ENCODE assay signal across 1 cellular context in the genomic region with DNA sequence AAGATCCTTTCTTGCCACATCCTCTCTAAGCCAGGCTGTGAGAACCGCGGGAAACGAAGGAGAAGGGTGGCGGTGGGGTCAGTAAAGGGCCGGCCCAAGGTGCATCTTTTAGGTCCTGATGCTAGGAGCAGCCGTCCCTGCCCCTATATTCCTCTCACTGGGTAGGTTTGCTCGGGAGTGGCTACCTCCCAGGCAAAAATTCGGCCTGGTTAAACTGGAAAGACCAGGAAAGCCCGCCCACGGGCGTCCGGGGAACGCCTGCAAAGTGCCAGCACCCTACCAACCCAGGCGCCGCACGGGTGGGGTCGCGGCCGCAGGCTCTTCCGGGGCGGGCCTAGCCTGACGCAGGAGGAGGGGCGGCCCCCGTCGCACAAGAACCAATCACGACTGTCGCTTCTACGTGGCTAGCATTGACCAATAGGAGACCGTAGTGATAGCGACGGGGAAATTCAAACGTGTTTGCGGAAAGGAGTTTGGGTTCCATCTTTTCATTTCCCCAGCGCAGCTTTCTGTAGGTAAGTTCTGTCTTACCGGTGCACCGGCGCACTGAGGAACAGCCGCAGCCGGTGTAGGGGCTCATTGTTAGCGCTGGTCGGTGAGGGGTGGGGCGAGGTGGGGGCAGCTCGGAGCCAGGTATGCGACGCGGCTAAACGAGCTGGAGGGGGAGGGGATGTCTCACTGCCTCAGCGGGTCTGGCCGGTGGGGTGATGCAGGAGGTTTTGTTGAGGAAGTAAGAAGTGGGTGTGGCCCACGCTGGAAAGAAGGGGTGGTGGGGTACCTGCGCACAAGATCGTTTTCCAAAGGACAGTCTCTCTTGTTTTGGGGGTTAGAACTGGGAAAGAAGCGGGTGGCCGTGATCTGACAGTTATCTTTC.
TF ChIP-seq lines count a peak whose summit lies in the region.

A gene (plus strand): TSS at position 451 of the 874 bp plus-strand sequence. CDS start 1,195 bp downstream, outside the sequence.

TF ChIP-seq in HEK293, 187 proteins besides CTCF, POLR2A, EP300 and RAD21 (continued from another document and continues in another):
- TF ChIP-seq, protein P1, sequence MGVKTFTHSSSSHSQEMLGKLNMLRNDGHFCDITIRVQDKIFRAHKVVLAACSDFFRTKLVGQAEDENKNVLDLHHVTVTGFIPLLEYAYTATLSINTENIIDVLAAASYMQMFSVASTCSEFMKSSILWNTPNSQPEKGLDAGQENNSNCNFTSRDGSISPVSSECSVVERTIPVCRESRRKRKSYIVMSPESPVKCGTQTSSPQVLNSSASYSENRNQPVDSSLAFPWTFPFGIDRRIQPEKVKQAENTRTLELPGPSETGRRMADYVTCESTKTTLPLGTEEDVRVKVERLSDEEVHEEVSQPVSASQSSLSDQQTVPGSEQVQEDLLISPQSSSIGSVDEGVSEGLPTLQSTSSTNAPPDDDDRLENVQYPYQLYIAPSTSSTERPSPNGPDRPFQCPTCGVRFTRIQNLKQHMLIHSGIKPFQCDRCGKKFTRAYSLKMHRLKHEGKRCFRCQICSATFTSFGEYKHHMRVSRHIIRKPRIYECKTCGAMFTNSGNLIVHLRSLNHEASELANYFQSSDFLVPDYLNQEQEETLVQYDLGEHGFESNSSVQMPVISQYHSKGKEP (tag by site-specific recombination; IDR thresholded peaks at IDR 0.05), result no peak
- TF ChIP-seq ZBTB48 (tag by site-specific recombination; IDR thresholded peaks at IDR 0.05), result no peak
- TF ChIP-seq, protein P2, sequence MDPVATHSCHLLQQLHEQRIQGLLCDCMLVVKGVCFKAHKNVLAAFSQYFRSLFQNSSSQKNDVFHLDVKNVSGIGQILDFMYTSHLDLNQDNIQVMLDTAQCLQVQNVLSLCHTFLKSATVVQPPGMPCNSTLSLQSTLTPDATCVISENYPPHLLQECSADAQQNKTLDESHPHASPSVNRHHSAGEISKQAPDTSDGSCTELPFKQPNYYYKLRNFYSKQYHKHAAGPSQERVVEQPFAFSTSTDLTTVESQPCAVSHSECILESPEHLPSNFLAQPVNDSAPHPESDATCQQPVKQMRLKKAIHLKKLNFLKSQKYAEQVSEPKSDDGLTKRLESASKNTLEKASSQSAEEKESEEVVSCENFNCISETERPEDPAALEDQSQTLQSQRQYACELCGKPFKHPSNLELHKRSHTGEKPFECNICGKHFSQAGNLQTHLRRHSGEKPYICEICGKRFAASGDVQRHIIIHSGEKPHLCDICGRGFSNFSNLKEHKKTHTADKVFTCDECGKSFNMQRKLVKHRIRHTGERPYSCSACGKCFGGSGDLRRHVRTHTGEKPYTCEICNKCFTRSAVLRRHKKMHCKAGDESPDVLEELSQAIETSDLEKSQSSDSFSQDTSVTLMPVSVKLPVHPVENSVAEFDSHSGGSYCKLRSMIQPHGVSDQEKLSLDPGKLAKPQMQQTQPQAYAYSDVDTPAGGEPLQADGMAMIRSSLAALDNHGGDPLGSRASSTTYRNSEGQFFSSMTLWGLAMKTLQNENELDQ (tag by site-specific recombination; IDR thresholded peaks at IDR 0.05; ENCODE audit: low read depth), result no peak
- TF ChIP-seq ZFHX2 (tag by site-specific recombination; conservative IDR thresholded peaks at IDR 0.05), result peak; percentile 42
- no peak for TF ChIP-seq ZNF248 (tag by site-specific recombination; IDR thresholded peaks at IDR 0.05)
- TF ChIP-seq ZNF624 (tag by site-specific recombination; IDR thresholded peaks at IDR 0.05), result no peak
- TF ChIP-seq ZNF596 (tag by site-specific recombination; IDR thresholded peaks at IDR 0.05), result no peak
- no peak for TF ChIP-seq BCL11B (tag by site-specific recombination; IDR thresholded peaks at IDR 0.05; ENCODE audit: low read depth)
- TF ChIP-seq GLIS2 (tag by site-specific recombination; IDR thresholded peaks at IDR 0.05), result peak; percentile 71
- no peak for TF ChIP-seq MEIS1 (CRISPR knock-in tag; IDR thresholded peaks at IDR 0.05; ENCODE audit: borderline replicate concordance)
- TF ChIP-seq ZNF394 (tag by site-specific recombination; IDR thresholded peaks at IDR 0.05; ENCODE audit: borderline replicate concordance), result no peak
- peak; percentile 18; the same call in 1 of the 2 replicates for TF ChIP-seq KLF1 (tag by site-specific recombination; IDR thresholded peaks at IDR 0.05)
- TF ChIP-seq ZSCAN16 (tag by site-specific recombination; IDR thresholded peaks at IDR 0.05), result no peak
- no peak for TF ChIP-seq ZNF239 (tag by site-specific recombination; IDR thresholded peaks at IDR 0.05)
- no peak for TF ChIP-seq ZBTB20 (tag by site-specific recombination; IDR thresholded peaks at IDR 0.05)
- TF ChIP-seq ZNF16 (tag by site-specific recombination; IDR thresholded peaks at IDR 0.05; ENCODE audit: low read depth), result no peak
- TF ChIP-seq ZNF266 (tag by site-specific recombination; IDR thresholded peaks at IDR 0.05; ENCODE audit: low read depth), result no peak
- TF ChIP-seq ZNF2 (tag by site-specific recombination; IDR thresholded peaks at IDR 0.05), result peak; percentile 68; the same call in 1 of the 2 replicates
- no peak for TF ChIP-seq ZNF768 (tag by site-specific recombination; IDR thresholded peaks at IDR 0.05)
- TF ChIP-seq ZNF292 (tag by site-specific recombination; IDR thresholded peaks at IDR 0.05; ENCODE audit: borderline replicate concordance, low read depth), result no peak
- TF ChIP-seq ZNF302 (tag by site-specific recombination; IDR thresholded peaks at IDR 0.05; ENCODE audit: low read depth), result no peak
- no peak for TF ChIP-seq ZNF48 (tag by site-specific recombination; IDR thresholded peaks at IDR 0.05)
- no peak for TF ChIP-seq ZNF274 (IDR thresholded peaks at IDR 0.05; ENCODE audit: low read length)
- no peak for TF ChIP-seq ZNF274 (tag by site-specific recombination; IDR thresholded peaks at IDR 0.05; ENCODE audit: borderline replicate concordance)
- TF ChIP-seq ZNF223 (tag by site-specific recombination; IDR thresholded peaks at IDR 0.05), result no peak
- TF ChIP-seq ZBTB7A (tag by site-specific recombination; IDR thresholded peaks at IDR 0.05; ENCODE audit: low read depth), result no peak
- TF ChIP-seq ZNF366 (tag by site-specific recombination; conservative IDR thresholded peaks at IDR 0.05), result peak; percentile 46; the same call in 1 of the 2 replicates
- TF ChIP-seq ZNF311 (tag by site-specific recombination; IDR thresholded peaks at IDR 0.05; ENCODE audit: borderline replicate concordance), result no peak
- no peak for TF ChIP-seq ZNF350 (tag by site-specific recombination; IDR thresholded peaks at IDR 0.05)
- TF ChIP-seq, protein P3, sequence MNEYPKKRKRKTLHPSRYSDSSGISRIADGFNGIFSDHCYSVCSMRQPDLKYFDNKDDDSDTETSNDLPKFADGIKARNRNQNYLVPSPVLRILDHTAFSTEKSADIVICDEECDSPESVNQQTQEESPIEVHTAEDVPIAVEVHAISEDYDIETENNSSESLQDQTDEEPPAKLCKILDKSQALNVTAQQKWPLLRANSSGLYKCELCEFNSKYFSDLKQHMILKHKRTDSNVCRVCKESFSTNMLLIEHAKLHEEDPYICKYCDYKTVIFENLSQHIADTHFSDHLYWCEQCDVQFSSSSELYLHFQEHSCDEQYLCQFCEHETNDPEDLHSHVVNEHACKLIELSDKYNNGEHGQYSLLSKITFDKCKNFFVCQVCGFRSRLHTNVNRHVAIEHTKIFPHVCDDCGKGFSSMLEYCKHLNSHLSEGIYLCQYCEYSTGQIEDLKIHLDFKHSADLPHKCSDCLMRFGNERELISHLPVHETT (tag by site-specific recombination; IDR thresholded peaks at IDR 0.05), result no peak
- TF ChIP-seq, protein P4, sequence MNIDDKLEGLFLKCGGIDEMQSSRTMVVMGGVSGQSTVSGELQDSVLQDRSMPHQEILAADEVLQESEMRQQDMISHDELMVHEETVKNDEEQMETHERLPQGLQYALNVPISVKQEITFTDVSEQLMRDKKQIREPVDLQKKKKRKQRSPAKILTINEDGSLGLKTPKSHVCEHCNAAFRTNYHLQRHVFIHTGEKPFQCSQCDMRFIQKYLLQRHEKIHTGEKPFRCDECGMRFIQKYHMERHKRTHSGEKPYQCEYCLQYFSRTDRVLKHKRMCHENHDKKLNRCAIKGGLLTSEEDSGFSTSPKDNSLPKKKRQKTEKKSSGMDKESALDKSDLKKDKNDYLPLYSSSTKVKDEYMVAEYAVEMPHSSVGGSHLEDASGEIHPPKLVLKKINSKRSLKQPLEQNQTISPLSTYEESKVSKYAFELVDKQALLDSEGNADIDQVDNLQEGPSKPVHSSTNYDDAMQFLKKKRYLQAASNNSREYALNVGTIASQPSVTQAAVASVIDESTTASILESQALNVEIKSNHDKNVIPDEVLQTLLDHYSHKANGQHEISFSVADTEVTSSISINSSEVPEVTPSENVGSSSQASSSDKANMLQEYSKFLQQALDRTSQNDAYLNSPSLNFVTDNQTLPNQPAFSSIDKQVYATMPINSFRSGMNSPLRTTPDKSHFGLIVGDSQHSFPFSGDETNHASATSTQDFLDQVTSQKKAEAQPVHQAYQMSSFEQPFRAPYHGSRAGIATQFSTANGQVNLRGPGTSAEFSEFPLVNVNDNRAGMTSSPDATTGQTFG (tag by site-specific recombination; IDR thresholded peaks at IDR 0.05; ENCODE audit: borderline replicate concordance), result no peak
- TF ChIP-seq ZNF501 (tag by site-specific recombination; IDR thresholded peaks at IDR 0.05), result peak; percentile 47
- TF ChIP-seq, protein P5, sequence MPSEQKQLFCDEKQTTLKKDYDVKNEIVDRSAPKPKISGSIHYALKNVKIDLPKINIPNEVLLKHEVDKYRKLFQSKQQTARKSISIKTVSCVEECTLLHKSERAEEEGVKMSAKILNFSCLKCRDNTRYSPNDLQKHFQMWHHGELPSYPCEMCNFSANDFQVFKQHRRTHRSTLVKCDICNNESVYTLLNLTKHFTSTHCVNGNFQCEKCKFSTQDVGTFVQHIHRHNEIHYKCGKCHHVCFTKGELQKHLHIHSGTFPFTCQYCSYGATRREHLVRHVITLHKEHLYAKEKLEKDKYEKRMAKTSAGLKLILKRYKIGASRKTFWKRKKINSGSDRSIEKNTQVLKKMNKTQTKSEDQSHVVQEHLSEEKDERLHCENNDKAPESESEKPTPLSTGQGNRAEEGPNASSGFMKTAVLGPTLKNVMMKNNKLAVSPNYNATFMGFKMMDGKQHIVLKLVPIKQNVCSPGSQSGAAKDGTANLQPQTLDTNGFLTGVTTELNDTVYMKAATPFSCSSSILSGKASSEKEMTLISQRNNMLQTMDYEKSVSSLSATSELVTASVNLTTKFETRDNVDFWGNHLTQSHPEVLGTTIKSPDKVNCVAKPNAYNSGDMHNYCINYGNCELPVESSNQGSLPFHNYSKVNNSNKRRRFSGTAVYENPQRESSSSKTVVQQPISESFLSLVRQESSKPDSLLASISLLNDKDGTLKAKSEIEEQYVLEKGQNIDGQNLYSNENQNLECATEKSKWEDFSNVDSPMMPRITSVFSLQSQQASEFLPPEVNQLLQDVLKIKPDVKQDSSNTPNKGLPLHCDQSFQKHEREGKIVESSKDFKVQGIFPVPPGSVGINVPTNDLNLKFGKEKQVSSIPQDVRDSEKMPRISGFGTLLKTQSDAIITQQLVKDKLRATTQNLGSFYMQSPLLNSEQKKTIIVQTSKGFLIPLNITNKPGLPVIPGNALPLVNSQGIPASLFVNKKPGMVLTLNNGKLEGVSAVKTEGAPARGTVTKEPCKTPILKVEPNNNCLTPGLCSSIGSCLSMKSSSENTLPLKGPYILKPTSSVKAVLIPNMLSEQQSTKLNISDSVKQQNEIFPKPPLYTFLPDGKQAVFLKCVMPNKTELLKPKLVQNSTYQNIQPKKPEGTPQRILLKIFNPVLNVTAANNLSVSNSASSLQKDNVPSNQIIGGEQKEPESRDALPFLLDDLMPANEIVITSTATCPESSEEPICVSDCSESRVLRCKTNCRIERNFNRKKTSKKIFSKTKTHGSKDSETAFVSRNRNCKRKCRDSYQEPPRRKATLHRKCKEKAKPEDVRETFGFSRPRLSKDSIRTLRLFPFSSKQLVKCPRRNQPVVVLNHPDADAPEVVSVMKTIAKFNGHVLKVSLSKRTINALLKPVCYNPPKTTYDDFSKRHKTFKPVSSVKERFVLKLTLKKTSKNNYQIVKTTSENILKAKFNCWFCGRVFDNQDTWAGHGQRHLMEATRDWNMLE (tag by site-specific recombination; conservative IDR thresholded peaks at IDR 0.05; ENCODE audit: low read depth), result peak; percentile 84
- TF ChIP-seq ZNF677 (tag by site-specific recombination; IDR thresholded peaks at IDR 0.05), result no peak
- no peak for TF ChIP-seq ZNF747 (tag by site-specific recombination; IDR thresholded peaks at IDR 0.05)
- TF ChIP-seq ZBTB21 (tag by site-specific recombination; IDR thresholded peaks at IDR 0.05), result no peak
- TF ChIP-seq ZFP69B (tag by site-specific recombination; IDR thresholded peaks at IDR 0.05), result no peak
- TF ChIP-seq ZNF423 (tag by site-specific recombination; IDR thresholded peaks at IDR 0.05), result peak; percentile 44; the same call in 1 of the 2 replicates
- no peak for TF ChIP-seq ZFP3 (tag by site-specific recombination; IDR thresholded peaks at IDR 0.05; ENCODE audit: low read depth)
- no peak for TF ChIP-seq YY1 (tag by site-specific recombination; IDR thresholded peaks at IDR 0.05)
- no peak for TF ChIP-seq ZNF404 (tag by site-specific recombination; IDR thresholded peaks at IDR 0.05)
- peak; percentile 52; the same call in 1 of the 2 replicates for TF ChIP-seq GLIS1 (tag by site-specific recombination; IDR thresholded peaks at IDR 0.05)
- TF ChIP-seq KLF16 (tag by site-specific recombination; IDR thresholded peaks at IDR 0.05), result peak; percentile 86
- no peak for TF ChIP-seq ZNF19 (tag by site-specific recombination; IDR thresholded peaks at IDR 0.05; ENCODE audit: low read depth)
- TF ChIP-seq ZFP37 (tag by site-specific recombination; IDR thresholded peaks at IDR 0.05), result 0 out of 2 replicates have a peak, but pooled peaks have one; percentile 32
- TF ChIP-seq, protein P6, sequence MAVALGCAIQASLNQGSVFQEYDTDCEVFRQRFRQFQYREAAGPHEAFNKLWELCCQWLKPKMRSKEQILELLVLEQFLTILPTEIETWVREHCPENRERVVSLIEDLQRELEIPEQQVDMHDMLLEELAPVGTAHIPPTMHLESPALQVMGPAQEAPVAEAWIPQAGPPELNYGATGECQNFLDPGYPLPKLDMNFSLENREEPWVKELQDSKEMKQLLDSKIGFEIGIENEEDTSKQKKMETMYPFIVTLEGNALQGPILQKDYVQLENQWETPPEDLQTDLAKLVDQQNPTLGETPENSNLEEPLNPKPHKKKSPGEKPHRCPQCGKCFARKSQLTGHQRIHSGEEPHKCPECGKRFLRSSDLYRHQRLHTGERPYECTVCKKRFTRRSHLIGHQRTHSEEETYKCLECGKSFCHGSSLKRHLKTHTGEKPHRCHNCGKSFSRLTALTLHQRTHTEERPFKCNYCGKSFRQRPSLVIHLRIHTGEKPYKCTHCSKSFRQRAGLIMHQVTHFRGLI (tag by site-specific recombination; IDR thresholded peaks at IDR 0.05), result no peak
- peak; percentile 97 for TF ChIP-seq SP2 (tag by site-specific recombination; IDR thresholded peaks at IDR 0.05)
- no peak for TF ChIP-seq ZNF416 (tag by site-specific recombination; IDR thresholded peaks at IDR 0.05)
- TF ChIP-seq, protein P7, sequence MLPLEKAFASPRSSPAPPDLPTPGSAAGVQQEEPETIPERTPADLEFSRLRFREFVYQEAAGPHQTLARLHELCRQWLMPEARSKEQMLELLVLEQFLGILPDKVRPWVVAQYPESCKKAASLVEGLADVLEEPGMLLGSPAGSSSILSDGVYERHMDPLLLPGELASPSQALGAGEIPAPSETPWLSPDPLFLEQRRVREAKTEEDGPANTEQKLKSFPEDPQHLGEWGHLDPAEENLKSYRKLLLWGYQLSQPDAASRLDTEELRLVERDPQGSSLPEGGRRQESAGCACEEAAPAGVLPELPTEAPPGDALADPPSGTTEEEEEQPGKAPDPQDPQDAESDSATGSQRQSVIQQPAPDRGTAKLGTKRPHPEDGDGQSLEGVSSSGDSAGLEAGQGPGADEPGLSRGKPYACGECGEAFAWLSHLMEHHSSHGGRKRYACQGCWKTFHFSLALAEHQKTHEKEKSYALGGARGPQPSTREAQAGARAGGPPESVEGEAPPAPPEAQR (tag by site-specific recombination; IDR thresholded peaks at IDR 0.05), result no peak
